ENCODE assay signal across 8 cellular contexts in the genomic region with DNA sequence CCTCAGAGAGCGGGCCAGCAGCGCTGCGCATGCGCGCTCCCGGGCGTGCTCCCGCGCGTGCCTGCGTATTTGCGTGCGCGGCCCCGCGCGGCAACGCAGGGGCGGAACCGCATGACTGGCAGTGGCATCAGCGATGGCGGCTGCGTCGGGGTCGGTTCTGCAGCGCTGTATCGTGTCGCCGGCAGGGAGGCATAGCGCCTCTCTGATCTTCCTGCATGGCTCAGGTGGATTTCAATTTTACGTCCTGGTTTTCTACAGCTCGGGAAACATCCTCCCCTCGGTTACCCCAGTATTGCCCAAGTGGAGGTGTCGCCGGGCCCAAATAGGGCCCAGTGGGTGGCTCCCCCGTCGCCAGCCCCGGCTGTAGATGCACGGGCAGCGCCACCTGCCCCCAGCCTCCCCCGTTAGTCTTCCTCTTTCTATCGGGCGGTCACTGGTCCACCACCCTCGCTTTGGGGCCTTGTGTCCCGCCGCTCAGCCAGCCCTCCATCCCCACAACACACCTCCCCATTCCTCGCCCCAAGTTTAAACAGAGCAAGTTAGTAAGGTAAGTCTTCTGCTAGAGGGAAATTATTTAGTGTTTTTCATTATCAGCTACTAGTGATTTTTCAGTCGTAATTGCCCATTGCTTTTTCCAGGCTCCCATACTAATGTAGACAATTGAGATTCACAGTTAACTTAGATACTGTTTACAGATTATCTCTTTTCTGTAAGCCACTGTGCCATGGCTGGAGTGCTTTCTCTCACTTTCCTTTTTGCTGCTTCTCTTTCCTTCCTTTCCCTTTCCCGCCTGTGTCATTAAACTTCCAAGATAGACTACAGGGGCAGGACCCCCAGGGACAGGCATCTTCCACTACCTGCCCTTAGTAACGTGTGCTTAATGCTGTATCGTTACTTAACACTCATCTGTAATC. TPM values are rescaled to one million over a fixed set of nuclear protein-coding genes. Genes with fewer than 3 reads are reported as not detected.
DNase-seq lines count a peak whose midpoint lies in the region; ATAC-seq and TF ChIP-seq lines count a peak whose summit lies in the region.

TSS of gene LYPLAL1 (plus strand) at position 121 of the 914 bp plus-strand sequence. CDS start at position 134, 13 bp downstream.

- no peak for TF ChIP-seq CTCF in left lung (IDR thresholded peaks at IDR 0.05)

- H3K4me1 ChIP-seq in left lung, result peaks cover 6 to 18% of the 10 kb centered on the region in 2 donors

- DNase-seq in C1 segment of cervical spinal cord (lab: John Stamatoyannopoulos, UW) (peak; percentile 29 to 91 (median 82)), GM19240 (ENCODE audit: insufficient read length, low spot score) (peak; percentile 43), NCI-H69 (lab: John Stamatoyannopoulos, UW) (peak; percentile 96), dedifferentiated amniotic fluid mesenchymal stem cell (ENCODE audit: extremely low spot score) (peak; percentile 69), left lung (peak; percentile 91 to 97)
- peak; percentile 86 for DNase-seq in activated CD4-positive, alpha-beta T cell treated with anti-CD3 and anti-CD28 coated beads, Interleukin-2, amount 50 U/mL, for 1 hour
- DNase-seq in stimulated activated CD4-positive, alpha-beta T cell treated with anti-CD3 and anti-CD28 coated beads, Interleukin-2, amount 100 ng/mL, for 4 hours (ENCODE audit: low read depth), result peak; percentile 82

- peak; percentile 61 for ATAC-seq in HG03457 (IDR thresholded peaks at IDR 0.05; ENCODE audit: unreplicated experiment)
- peak; percentile 96 for ATAC-seq in left lung

- H3K9me3 ChIP-seq in left lung, result no peaks in the 10 kb centered on the region

- no peaks in the 10 kb centered on the region for H3K36me3 ChIP-seq in left lung

- no peaks in the 10 kb centered on the region for H3K27me3 ChIP-seq in left lung

- peak within 1 kb of the TSS; percentile 91 for H3K27ac ChIP-seq in left lung

- intact Hi-C loops in left lung (cut with DNase I), result no loop called here

- peak within 1 kb of the TSS; percentile 54 to 79 for H3K4me3 ChIP-seq in left lung

RNA-seq across cellular contexts. Expression of gene LYPLAL1, which starts in this region (rescaled TPM):
- total RNA-seq in left lung, result 10 to 100 TPM; 24.1 to 32.5 TPM

Comparison
In these comparisons a context has a peak if more than half of its experiments do, and no peak if none do; other contexts are left out.
1. Peak in every context shown above with its lines: DNase-seq, ATAC-seq, H3K4me3 ChIP-seq and H3K27ac ChIP-seq.
2. DNase-seq: peak in every context shown above with its lines; median percentile 96 in NCI-H69; 94 in left lung; 86 in activated CD4-positive, alpha-beta T cell treated with anti-CD3 and anti-CD28 coated beads, Interleukin-2, amount 50 U/mL, for 1 hour; 82 in C1 segment of cervical spinal cord; 82 in stimulated activated CD4-positive, alpha-beta T cell treated with anti-CD3 and anti-CD28 coated beads, Interleukin-2, amount 100 ng/mL, for 4 hours; 69 in dedifferentiated amniotic fluid mesenchymal stem cell; 43 in GM19240.